ENCODE assay signal across 23 cellular contexts in genomic region chr20:46333136-46333991, GRCh38. TPM values are rescaled to one million over a fixed set of nuclear protein-coding genes. Genes with fewer than 3 reads are reported as not detected.
DNase-seq lines count a peak whose midpoint lies in the region; ATAC-seq, FAIRE-seq and TF ChIP-seq lines count a peak whose summit lies in the region.
"Had no signal": no experiment of that assay in that cellular context is flagged by ENCODE, and none has a peak within 500 bp of the region (broad histone marks: within the 10 kb centered on the region; RNA-seq: fewer than 3 reads in every experiment).

No MANE protein-coding gene starts in this region.

- CTCF ChIA-PET in HepG2 (lab: Yijun Ruan, JAX; ENCODE audit: low intra/inter-chr PET ratio, low total read pairs) = no interaction called here
- CTCF ChIA-PET in activated CD8-positive, alpha-beta T cell treated with anti-CD3 and anti-CD28 coated beads for 36 hours (lab: Charles Lee) = interaction anchor here (1.7 kb wide), 1 partner anchor 15 kb away, joined by 9 read pairs; no protein-coding TSS in a partner anchor

- in situ Hi-C loops in HepG2 (cut with HindIII; ENCODE audit: extremely low pct_ligation_motif_present, low pct_unique_long_range_greater_than_20kb) = no loop called here

- no peaks in the 10 kb centered on the region for H3K79me2 ChIP-seq in HepG2 (ENCODE audit: insufficient read depth, low read length)
- H3K79me2 ChIP-seq: parathyroid adenoma had no signal

- H3K9me3 ChIP-seq in HepG2 (ENCODE audit: low read length) = no peaks in the 10 kb centered on the region
- H3K9me3 ChIP-seq in right lobe of liver = no peaks in the 10 kb centered on the region
- H3K9me3 ChIP-seq in NT2/D1 (ENCODE audit: insufficient read depth, low read length) = no peaks in the 10 kb centered on the region
- H3K9me3 ChIP-seq: lower lobe of right lung, transverse colon had no signal

- 0 out of 2 replicates have a peak overlapping the region, but pooled peaks have one; percentile 0 for H3K4me2 ChIP-seq in HepG2 (ENCODE audit: low read depth, low read length)

- H3K27me3 ChIP-seq in HepG2 (ENCODE audit: control insufficient read depth in 1 of 2, insufficient read depth in 2 of 2, low read length in 2 of 2) (peaks cover 3 to 36% of the 10 kb centered on the region in 2 experiments; a peak in 4 of 5 replicates), right lobe of liver (no peaks in the 10 kb centered on the region), NT2/D1 (ENCODE audit: insufficient read depth, insufficient read length) (peaks cover 5% of the 10 kb centered on the region)

- intact Hi-C loops in HepG2 (cut with micrococcal nuclease; ENCODE audit: unreplicated experiment) (no loop called here), right lobe of liver (cut with DNase I) (no loop called here)
- intact Hi-C loops in activated CD8-positive, alpha-beta T cell treated with anti-CD3 and anti-CD28 coated beads for 36 hours (cut with micrococcal nuclease) = no loop called here

- H3K27ac Mint-ChIP-seq in activated CD8-positive, alpha-beta T cell treated with anti-CD3 and anti-CD28 coated beads for 36 hours = no peak overlapping the region
- H3K27ac Mint-ChIP-seq: activated CD4-positive, alpha-beta memory T cell treated with anti-CD3 and anti-CD28 coated beads, Interleukin-2, amount 10 ng/mL, durations not matched to agents 7 days and 5 days; activated naive CD4-positive, alpha-beta T cell treated with anti-CD3 and anti-CD28 coated beads for 36 hours had no signal

- POLR2A ChIA-PET in HepG2 (lab: Yijun Ruan, JAX) = interaction anchor here (1.4 kb wide), 1 partner anchor 31 kb away, joined by 9 read pairs; no protein-coding TSS in a partner anchor
- POLR2A ChIA-PET in activated CD8-positive, alpha-beta T cell treated with anti-CD3 and anti-CD28 coated beads for 36 hours (lab: Charles Lee) = interaction anchor here (1.1 kb wide), 1 partner anchor 11 kb away, joined by 3 read pairs; no protein-coding TSS in a partner anchor

- no peak for TF ChIP-seq CTCF in HepG2 (CRISPR knock-in tag; IDR thresholded peaks at IDR 0.05)
- no peak for TF ChIP-seq CTCF in right lobe of liver (IDR thresholded peaks at IDR 0.05)
- TF ChIP-seq CTCF in activated CD8-positive, alpha-beta T cell treated with anti-CD3 and anti-CD28 coated beads for 36 hours (IDR thresholded peaks at IDR 0.05) = no peak

- ATAC-seq in HepG2 (no peak), right lobe of liver (no peak), esophagus mucosa (peak; percentile 32), GM19328 (IDR thresholded peaks at IDR 0.05; ENCODE audit: unreplicated experiment) (no peak), GM21367 (IDR thresholded peaks at IDR 0.05; ENCODE audit: unreplicated experiment) (no peak)
- no peak for ATAC-seq in activated CD8-positive, alpha-beta T cell treated with anti-CD3 and anti-CD28 coated beads for 36 hours
- ATAC-seq: activated T-cell treated with anti-CD3 and anti-CD28 coated beads, Interleukin-2, amount 50 U/mL, for 4 hours; foreskin keratinocyte; lower lobe of right lung; stimulated activated naive CD8-positive, alpha-beta T cell treated with anti-CD3 and anti-CD28 coated beads, Interleukin-15, Interleukin-2, amounts not matched to agents 100 U/mL and 50 U/mL, for 24 hours had no signal

- TF ChIP-seq EP300 in HepG2 (IDR thresholded peaks at IDR 0.05; ENCODE audit: low read depth in 2 of 2, low read length in 2 of 2) (no peak), HepG2 (CRISPR knock-in tag; IDR thresholded peaks at IDR 0.05; ENCODE audit: borderline replicate concordance) (no peak)

- H3K4me3 ChIP-seq in HepG2 (replicated peaks in 1 of 3; ENCODE audit: insufficient read depth in 1 of 3, low read depth in 2 of 3, low read length in 3 of 3) (no peak overlapping the region), right lobe of liver (no peak overlapping the region), NT2/D1 (ENCODE audit: insufficient read length, low read depth) (no peak overlapping the region)
- H3K4me3 ChIP-seq: lower lobe of right lung, transverse colon had no signal

- no peak overlapping the region for H3K27ac ChIP-seq in HepG2 (ENCODE audit: extremely low read length, insufficient read depth, low read length)
- H3K27ac ChIP-seq in right lobe of liver = no peak overlapping the region
- H3K27ac ChIP-seq: foreskin keratinocyte, lower lobe of right lung, parathyroid adenoma, transverse colon had no signal

- peaks cover 41% of the 10 kb centered on the region for H3K4me1 ChIP-seq in HepG2 (ENCODE audit: insufficient read depth, low read length)
- no peaks in the 10 kb centered on the region for H3K4me1 ChIP-seq in right lobe of liver
- H3K4me1 ChIP-seq in NT2/D1 (ENCODE audit: insufficient read depth, insufficient read length) = peaks cover 27% of the 10 kb centered on the region
- H3K4me1 ChIP-seq: foreskin keratinocyte, lower lobe of right lung, parathyroid adenoma had no signal

- TF ChIP-seq RAD21 in HepG2 (CRISPR knock-in tag; IDR thresholded peaks at IDR 0.05) = no peak

- peaks cover 17% of the 10 kb centered on the region for H3K27me3 Mint-ChIP-seq in activated CD8-positive, alpha-beta T cell treated with anti-CD3 and anti-CD28 coated beads for 36 hours

- no peak overlapping the region for H3K4me3 Mint-ChIP-seq in activated CD8-positive, alpha-beta T cell treated with anti-CD3 and anti-CD28 coated beads for 36 hours
- H3K4me3 Mint-ChIP-seq: activated CD4-positive, alpha-beta memory T cell treated with anti-CD3 and anti-CD28 coated beads, Interleukin-2, amount 10 ng/mL, durations not matched to agents 7 days and 5 days; activated naive CD4-positive, alpha-beta T cell treated with anti-CD3 and anti-CD28 coated beads for 36 hours; activated T-cell treated with anti-CD3 and anti-CD28 coated beads, Interleukin-2, amount 50 U/mL, for 4 hours had no signal

- H3K36me3 ChIP-seq in HepG2 (replicated peaks in 1 of 2; ENCODE audit: control insufficient read depth in 1 of 2, insufficient read depth in 2 of 2, low read length in 2 of 2) (no peaks in the 10 kb centered on the region), right lobe of liver (no peaks in the 10 kb centered on the region), NT2/D1 (ENCODE audit: insufficient read depth, insufficient read length, low read length) (no peaks in the 10 kb centered on the region)
- H3K36me3 ChIP-seq: lower lobe of right lung, transverse colon had no signal

- FAIRE-seq in HepG2 (lab: Jason Lieb, UNC) = no peak
- FAIRE-seq: islet of Langerhans, RCC 7860 had no signal

- 19% methylated on average over 5 of the region's 8 CpGs for WGBS in HepG2 (ENCODE audit: low lambda C conversion rate)
- WGBS in right lobe of liver (ENCODE audit: insufficient coverage, low coverage, low lambda C conversion rate, missing lambda C conversion rate) = 39% methylated on average over 4 of the region's 8 CpGs

- no peaks in the 10 kb centered on the region for H3K9me3 Mint-ChIP-seq in activated CD8-positive, alpha-beta T cell treated with anti-CD3 and anti-CD28 coated beads for 36 hours
- H3K9me3 Mint-ChIP-seq: activated CD4-positive, alpha-beta memory T cell treated with anti-CD3 and anti-CD28 coated beads, Interleukin-2, amount 10 ng/mL, durations not matched to agents 7 days and 5 days; activated naive CD4-positive, alpha-beta T cell treated with anti-CD3 and anti-CD28 coated beads for 36 hours; activated T-cell treated with anti-CD3 and anti-CD28 coated beads, Interleukin-2, amount 50 U/mL, for 4 hours had no signal

- no peak for TF ChIP-seq POLR2A in HepG2 (IDR thresholded peaks at IDR 0.05; ENCODE audit: insufficient read depth in 1 of 2, low read depth in 2 of 2, low read length in 2 of 2)
- TF ChIP-seq POLR2A in right lobe of liver (IDR thresholded peaks at IDR 0.05) = no peak

- H3K9ac ChIP-seq in HepG2 (ENCODE audit: insufficient read depth, low read depth, low read length) (no peak overlapping the region), NT2/D1 (ENCODE audit: insufficient read length, low read depth) (peak overlapping the region; percentile 29)
- H3K9ac ChIP-seq: parathyroid adenoma had no signal

- no peaks in the 10 kb centered on the region for H3K36me3 Mint-ChIP-seq in activated CD8-positive, alpha-beta T cell treated with anti-CD3 and anti-CD28 coated beads for 36 hours (ENCODE audit: low read depth)

- no peak overlapping the region for H2AFZ ChIP-seq in HepG2 (ENCODE audit: low read length)
- H2AFZ ChIP-seq: parathyroid adenoma had no signal

- H3K4me1 Mint-ChIP-seq in activated CD8-positive, alpha-beta T cell treated with anti-CD3 and anti-CD28 coated beads for 36 hours (ENCODE audit: low read depth) = no peaks in the 10 kb centered on the region
- H3K4me1 Mint-ChIP-seq: activated CD4-positive, alpha-beta memory T cell treated with anti-CD3 and anti-CD28 coated beads, Interleukin-2, amount 10 ng/mL, durations not matched to agents 7 days and 5 days had no signal

- DNase-seq in HepG2 (ENCODE audit: low spot score) (no peak), right lobe of liver (no peak), NT2/D1 (ENCODE audit: low read depth, low spot score) (no peak), superior temporal gyrus (ENCODE audit: extremely low spot score) (peak; percentile 8)
- DNase-seq in activated CD8-positive, alpha-beta T cell treated with anti-CD3 and anti-CD28 coated beads for 36 hours = no peak
- DNase-seq: activated CD4-positive, alpha-beta memory T cell treated with anti-CD3 and anti-CD28 coated beads, Interleukin-2, amount 10 ng/mL, durations not matched to agents 7 days and 5 days; activated CD4-positive, CD25-positive, alpha-beta regulatory T cell; activated naive CD4-positive, alpha-beta T cell treated with anti-CD3 and anti-CD28 coated beads for 36 hours; activated T-cell treated with anti-CD3 and anti-CD28 coated beads, Interleukin-2, amount 50 U/mL, for 4 hours; foreskin keratinocyte; GF-D8; hypothalamus; lower lobe of right lung; stimulated activated naive CD8-positive, alpha-beta T cell treated with anti-CD3 and anti-CD28 coated beads, Interleukin-15, Interleukin-2, amounts not matched to agents 100 U/mL and 50 U/mL, for 24 hours; T-helper 9 cell; transverse colon had no signal

- BruUV-seq in HepG2 (replicated peaks; lab: Mats Ljungman, UMichigan) = no TSS peak

- H4K20me1 ChIP-seq in HepG2 (ENCODE audit: insufficient read depth, low read length) = no peaks in the 10 kb centered on the region

RNA-seq across cellular contexts. Expression of gene CDH22, which starts 25.1 kb away (rescaled TPM):
- not detected in 2 replicates for total RNA-seq in HepG2 (2016; rRNA removed; fragmentation: Illumina TruSeq; extraction: Trizol)
- not detected in 2 replicates for total RNA-seq in HepG2 (2016; cell fraction: cytosol; rRNA removed; fragmentation: Illumina TruSeq; extraction: Trizol; ENCODE audit: low read depth)
- not detected in 2 replicates for total RNA-seq in HepG2 (2016; cell fraction: insoluble cytoplasmic fraction; rRNA removed; fragmentation: Illumina TruSeq; extraction: Trizol)
- total RNA-seq in HepG2 (2016; cell fraction: membrane; rRNA removed; fragmentation: Illumina TruSeq; extraction: Trizol) = not detected in 2 replicates
- total RNA-seq in HepG2 (2016; cell fraction: nucleus; rRNA removed; fragmentation: Illumina TruSeq; extraction: Trizol) = not detected in 2 replicates
- not detected in 2 replicates for polyA plus RNA-seq in HepG2 (2011; rRNA removed)
- not detected in 2 replicates for polyA plus RNA-seq in HepG2 (2011; cell fraction: cytosol; rRNA removed)
- 0.10 TPM in 1 of 2 replicates, not detected in the other for polyA plus RNA-seq in HepG2 (2011; cell fraction: nucleus; rRNA removed)
- not detected in 2 replicates for polyA plus RNA-seq in HepG2 (2012)
- polyA plus RNA-seq in HepG2 (2016; cell fraction: cytosol; fragmentation: Illumina TruSeq; extraction: Trizol; ENCODE audit: low read depth) = not detected in 2 replicates
- not detected in 2 replicates for polyA plus RNA-seq in HepG2 (2016; cell fraction: insoluble cytoplasmic fraction; fragmentation: Illumina TruSeq; extraction: Trizol; ENCODE audit: low read depth)
- not detected in 2 replicates for polyA plus RNA-seq in HepG2 (2016; cell fraction: membrane; fragmentation: Illumina TruSeq; extraction: Trizol; ENCODE audit: low read depth)
- polyA plus RNA-seq in HepG2 (2016; cell fraction: nucleus; fragmentation: Illumina TruSeq; extraction: Trizol; ENCODE audit: insufficient read depth, low read depth) = not detected in 2 replicates
- polyA minus RNA-seq in HepG2 (2011; rRNA and poly(A)+ RNA removed; ENCODE audit: low replicate concordance) = 0.04 TPM in 1 of 2 replicates, not detected in the other
- not detected in 2 replicates for polyA minus RNA-seq in HepG2 (2011; cell fraction: cytosol; rRNA and poly(A)+ RNA removed)
- not detected in 2 replicates for polyA minus RNA-seq in HepG2 (2011; cell fraction: nucleus; rRNA and poly(A)+ RNA removed)
- not detected for total RNA-seq in right lobe of liver
- 0.40 TPM for total RNA-seq in esophagus mucosa
- total RNA-seq in activated CD8-positive, alpha-beta T cell treated with anti-CD3 and anti-CD28 coated beads for 36 hours = not detected
- total RNA-seq: activated CD4-positive, alpha-beta memory T cell treated with anti-CD3 and anti-CD28 coated beads, Interleukin-2, amount 10 ng/mL, durations not matched to agents 7 days and 5 days; activated T-cell treated with anti-CD3 and anti-CD28 coated beads, Interleukin-2, amount 50 U/mL, for 4 hours; epithelial cell of proximal tubule; foreskin keratinocyte; transverse colon had no signal
- polyA plus RNA-seq: foreskin keratinocyte had no signal
